8 cellular contexts compared by ENCODE assay signal in genomic region chr15:41584636-41585139, GRCh38. TPM values are rescaled to one million over a fixed set of nuclear protein-coding genes. Genes with fewer than 3 reads are reported as not detected.
DNase-seq lines count a peak whose midpoint lies in the region; ATAC-seq and TF ChIP-seq lines count a peak whose summit lies in the region.

No MANE protein-coding gene starts in this region.

- H3K27me3 ChIP-seq in breast epithelium (no peaks in the 10 kb centered on the region), dorsolateral prefrontal cortex (no peaks in the 10 kb centered on the region), upper lobe of right lung (no peaks in the 10 kb centered on the region)

- no peaks in the 10 kb centered on the region for H3K36me3 ChIP-seq in breast epithelium
- no peaks in the 10 kb centered on the region for H3K36me3 ChIP-seq in upper lobe of right lung

- no peak overlapping the region for H3K4me3 Mint-ChIP-seq in MCF 10A (ENCODE audit: unreplicated experiment)
- H3K4me3 Mint-ChIP-seq in naive B cell = peak overlapping the region; percentile 55 to 85 (median 79)

- no peak for TF ChIP-seq POLR2A in breast epithelium (IDR thresholded peaks at IDR 0.05)

- H3K4me1 Mint-ChIP-seq in MCF 10A (ENCODE audit: insufficient read depth, unreplicated experiment) (no peaks in the 10 kb centered on the region), naive B cell (peaks cover 6 to 11% (median 8%) of the 10 kb centered on the region in 3 donors)

- ATAC-seq in naive B cell (ENCODE audit: low read depth in 2 of 2) (no peak), upper lobe of right lung (no peak)

- H3K36me3 Mint-ChIP-seq in MCF 10A (ENCODE audit: insufficient read depth, unreplicated experiment) = no peaks in the 10 kb centered on the region
- H3K36me3 Mint-ChIP-seq in naive B cell = no peaks in the 10 kb centered on the region

- H3K4me3 ChIP-seq in breast epithelium (peak overlapping the region; percentile 41 to 76 (median 58)), dorsolateral prefrontal cortex (peak overlapping the region; percentile 10 to 72 (median 56)), upper lobe of right lung (peak overlapping the region; percentile 51)

- CTCF ChIA-PET in MCF 10A (lab: Yijun Ruan, JAX) = interaction anchor here (0.5 to 0.7 kb wide), 2 partner anchors 19 to 49 kb away, joined by 3 to 5 read pairs; no protein-coding TSS in a partner anchor

- DNase-seq in breast epithelium (ENCODE audit: low spot score in 2 of 2) = no peak
- no peak for DNase-seq in MCF 10A (ENCODE audit: unreplicated experiment)
- DNase-seq in dorsolateral prefrontal cortex = no peak
- no peak for DNase-seq in naive B cell
- DNase-seq in upper lobe of right lung = no peak
- no peak for DNase-seq in AML-193 (lab: John Stamatoyannopoulos, UW)
- DNase-seq in SW 1271 (lab: John Stamatoyannopoulos, UW) = no peak
- DNase-seq in HUDEP-2 (lab: John Stamatoyannopoulos, UW; ENCODE audit: unreplicated experiment in 76 of 76) = no peak

- POLR2A ChIA-PET in MCF 10A (lab: Yijun Ruan, JAX) = no interaction called here

- BruUV-seq in MCF 10A (replicated peaks; lab: Mats Ljungman, UMichigan) = no TSS peak

- intact Hi-C loops in breast epithelium (cut with DNase I; ENCODE audit: low total_unique reads) = no loop called here
- intact Hi-C loops in MCF 10A (cut with micrococcal nuclease) = no loop called here
- intact Hi-C loops in dorsolateral prefrontal cortex (cut with DNase I) = loop anchor here in 1 of 2 donors (1.0 to 5.0 kb wide), 2 partner anchors 23 to 38 kb away; no protein-coding TSS in a partner anchor
- intact Hi-C loops in upper lobe of right lung (cut with DNase I) = no loop called here

- H3K9me3 ChIP-seq in breast epithelium (no peaks in the 10 kb centered on the region), upper lobe of right lung (no peaks in the 10 kb centered on the region)

- TF ChIP-seq CTCF in breast epithelium (IDR thresholded peaks at IDR 0.05) (no peak), MCF 10A (IDR thresholded peaks at IDR 0.05; ENCODE audit: unreplicated experiment) (no peak), dorsolateral prefrontal cortex (IDR thresholded peaks at IDR 0.05 in 54 of 56, conservative IDR thresholded peaks at IDR 0.05 in 2 of 56; ENCODE audit: low read depth in 1 of 56, partially characterized antibody in 56 of 56) (no peak), upper lobe of right lung (IDR thresholded peaks at IDR 0.05) (no peak)

- H3K9me3 Mint-ChIP-seq in MCF 10A (ENCODE audit: unreplicated experiment) (no peaks in the 10 kb centered on the region), naive B cell (peaks cover 0 to 1% (median 0%) of the 10 kb centered on the region in 7 donors)

- no peaks in the 10 kb centered on the region for H3K4me1 ChIP-seq in breast epithelium
- H3K4me1 ChIP-seq in upper lobe of right lung = no peaks in the 10 kb centered on the region

- H3K27ac Mint-ChIP-seq in MCF 10A (ENCODE audit: low read depth, unreplicated experiment) = no peak overlapping the region
- peak overlapping the region in 1 of 6 donors; percentile 16 for H3K27ac Mint-ChIP-seq in naive B cell

- H3K27me3 Mint-ChIP-seq in MCF 10A (ENCODE audit: insufficient read depth, unreplicated experiment) (peaks cover 10% of the 10 kb centered on the region), naive B cell (peaks cover 39 to 63% (median 40%) of the 10 kb centered on the region in 3 donors)

- H3K27ac ChIP-seq in breast epithelium = peak overlapping the region; percentile 70 to 86
- peak overlapping the region; percentile 43 to 97 (median 92) for H3K27ac ChIP-seq in dorsolateral prefrontal cortex
- peak overlapping the region; percentile 68 for H3K27ac ChIP-seq in upper lobe of right lung

RNA-seq across cellular contexts. Expression of gene TYRO3, which starts 25.7 kb away (rescaled TPM):
- 10 to 100 TPM in 1 of 3 donors, 1 to 10 TPM in 2; 6.9 to 36.8 (median 8.8) TPM for total RNA-seq in breast epithelium
- total RNA-seq in MCF 10A (2022) = 9.7 and 12.3 TPM in 2 replicates
- total RNA-seq in dorsolateral prefrontal cortex = 100 to 1,000 TPM; 151 to 285 (median 212) TPM
- not detected for polyA plus RNA-seq in naive B cell (ENCODE audit: low read depth in 6 of 6)
- total RNA-seq in upper lobe of right lung = 22.6 TPM

RNA-seq across cellular contexts. Expression of gene RPAP1, which starts 40.6 kb away (rescaled TPM):
- total RNA-seq in breast epithelium (10 to 100 TPM; 22.7 to 28.2 (median 27.1) TPM), MCF 10A (2022) (37.5 and 45.1 TPM in 2 replicates), dorsolateral prefrontal cortex (10 to 100 TPM; 24.8 to 60.8 (median 39.0) TPM), upper lobe of right lung (24.9 TPM)
- polyA plus RNA-seq in naive B cell (ENCODE audit: low read depth in 6 of 6) = 10 to 100 TPM in 4 of 6 donors, 1 to 10 TPM in 2; 6.9 to 18.0 (median 11.4) TPM
